In the genomic region with DNA sequence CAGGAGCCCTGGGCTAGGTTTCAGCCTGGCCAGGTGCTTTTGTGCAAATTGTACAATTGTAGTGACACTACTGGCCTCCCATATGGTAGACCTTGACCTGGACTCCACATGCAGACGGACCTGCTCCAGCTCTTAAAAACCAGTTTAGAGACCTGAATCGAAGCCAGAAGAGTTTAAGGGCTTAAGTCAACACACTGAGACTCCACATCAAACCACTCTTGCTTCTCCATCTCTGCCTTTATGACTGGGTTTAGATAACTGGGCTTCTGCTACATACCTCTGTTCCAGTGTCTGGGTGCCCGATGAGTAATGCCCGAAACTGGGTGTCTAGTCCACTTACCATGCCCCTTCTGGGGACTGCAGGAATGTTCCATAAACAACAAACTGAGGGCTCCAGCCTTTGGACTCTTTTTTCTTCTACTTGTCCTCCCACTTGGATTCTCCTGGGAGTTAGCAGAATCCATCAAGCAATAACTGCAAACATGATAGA, we compare ENCODE assay signal across 1 cellular context.
TF ChIP-seq lines count a peak whose summit lies in the region.

No MANE protein-coding gene starts in this region.

TF ChIP-seq in HepG2, 621 proteins besides CTCF, POLR2A, EP300 and RAD21 (continued from another document and continues in another):
- TF ChIP-seq, protein P1, sequence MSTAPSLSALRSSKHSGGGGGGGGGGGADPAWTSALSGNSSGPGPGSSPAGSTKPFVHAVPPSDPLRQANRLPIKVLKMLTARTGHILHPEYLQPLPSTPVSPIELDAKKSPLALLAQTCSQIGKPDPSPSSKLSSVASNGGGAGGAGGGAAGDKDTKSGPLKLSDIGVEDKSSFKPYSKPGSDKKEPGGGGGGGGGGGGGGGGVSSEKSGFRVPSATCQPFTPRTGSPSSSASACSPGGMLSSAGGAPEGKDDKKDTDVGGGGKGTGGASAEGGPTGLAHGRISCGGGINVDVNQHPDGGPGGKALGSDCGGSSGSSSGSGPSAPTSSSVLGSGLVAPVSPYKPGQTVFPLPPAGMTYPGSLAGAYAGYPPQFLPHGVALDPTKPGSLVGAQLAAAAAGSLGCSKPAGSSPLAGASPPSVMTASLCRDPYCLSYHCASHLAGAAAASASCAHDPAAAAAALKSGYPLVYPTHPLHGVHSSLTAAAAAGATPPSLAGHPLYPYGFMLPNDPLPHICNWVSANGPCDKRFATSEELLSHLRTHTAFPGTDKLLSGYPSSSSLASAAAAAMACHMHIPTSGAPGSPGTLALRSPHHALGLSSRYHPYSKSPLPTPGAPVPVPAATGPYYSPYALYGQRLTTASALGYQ (CRISPR knock-in tag; IDR thresholded peaks at IDR 0.05): peak; percentile 27; the same call in 1 of the 2 replicates
- TF ChIP-seq FOXP1 (IDR thresholded peaks at IDR 0.05): no peak
- no peak for TF ChIP-seq FOXP1 (CRISPR knock-in tag; IDR thresholded peaks at IDR 0.05)
- peak; percentile 48; the same call in 1 of the 2 replicates for TF ChIP-seq ONECUT2 (CRISPR knock-in tag; IDR thresholded peaks at IDR 0.05)
- TF ChIP-seq, protein P2, sequence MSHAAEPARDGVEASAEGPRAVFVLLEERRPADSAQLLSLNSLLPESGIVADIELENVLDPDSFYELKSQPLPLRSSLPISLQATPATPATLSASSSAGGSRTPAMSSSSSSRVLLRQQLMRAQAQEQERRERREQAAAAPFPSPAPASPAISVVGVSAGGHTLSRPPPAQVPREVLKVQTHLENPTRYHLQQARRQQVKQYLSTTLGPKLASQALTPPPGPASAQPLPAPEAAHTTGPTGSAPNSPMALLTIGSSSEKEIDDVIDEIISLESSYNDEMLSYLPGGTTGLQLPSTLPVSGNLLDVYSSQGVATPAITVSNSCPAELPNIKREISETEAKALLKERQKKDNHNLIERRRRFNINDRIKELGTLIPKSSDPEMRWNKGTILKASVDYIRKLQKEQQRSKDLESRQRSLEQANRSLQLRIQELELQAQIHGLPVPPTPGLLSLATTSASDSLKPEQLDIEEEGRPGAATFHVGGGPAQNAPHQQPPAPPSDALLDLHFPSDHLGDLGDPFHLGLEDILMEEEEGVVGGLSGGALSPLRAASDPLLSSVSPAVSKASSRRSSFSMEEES (CRISPR knock-in tag; IDR thresholded peaks at IDR 0.05): peak; percentile 41
- peak; percentile 55; the same call in 1 of the 2 replicates for TF ChIP-seq HMG20A (CRISPR knock-in tag; IDR thresholded peaks at IDR 0.05; ENCODE audit: borderline replicate concordance)
- TF ChIP-seq HNF4A (CRISPR knock-in tag; IDR thresholded peaks at IDR 0.05): peak; percentile 82
- peak; percentile 53; the same call in 1 of the 2 replicates for TF ChIP-seq POGZ (CRISPR knock-in tag; IDR thresholded peaks at IDR 0.05)
- peak; percentile 69 for TF ChIP-seq MED1 (CRISPR knock-in tag; IDR thresholded peaks at IDR 0.05)
- TF ChIP-seq RNF2 (conservative IDR thresholded peaks at IDR 0.05; ENCODE audit: low read depth): no peak
- 0 out of 2 replicates have a peak, but pooled peaks have one; percentile 22 for TF ChIP-seq MIXL1 (CRISPR knock-in tag; IDR thresholded peaks at IDR 0.05)
- TF ChIP-seq, protein P3, sequence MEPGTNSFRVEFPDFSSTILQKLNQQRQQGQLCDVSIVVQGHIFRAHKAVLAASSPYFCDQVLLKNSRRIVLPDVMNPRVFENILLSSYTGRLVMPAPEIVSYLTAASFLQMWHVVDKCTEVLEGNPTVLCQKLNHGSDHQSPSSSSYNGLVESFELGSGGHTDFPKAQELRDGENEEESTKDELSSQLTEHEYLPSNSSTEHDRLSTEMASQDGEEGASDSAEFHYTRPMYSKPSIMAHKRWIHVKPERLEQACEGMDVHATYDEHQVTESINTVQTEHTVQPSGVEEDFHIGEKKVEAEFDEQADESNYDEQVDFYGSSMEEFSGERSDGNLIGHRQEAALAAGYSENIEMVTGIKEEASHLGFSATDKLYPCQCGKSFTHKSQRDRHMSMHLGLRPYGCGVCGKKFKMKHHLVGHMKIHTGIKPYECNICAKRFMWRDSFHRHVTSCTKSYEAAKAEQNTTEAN (CRISPR knock-in tag; conservative IDR thresholded peaks at IDR 0.05): peak; percentile 75; the same call in 1 of the 2 replicates
- TF ChIP-seq EHMT2 (IDR thresholded peaks at IDR 0.05; ENCODE audit: borderline replicate concordance, low read depth, low read length): 0 out of 2 replicates have a peak, but pooled peaks have one; percentile 50
- TF ChIP-seq ISX (CRISPR knock-in tag; conservative IDR thresholded peaks at IDR 0.05): no peak
- TF ChIP-seq RCOR2 (CRISPR knock-in tag; IDR thresholded peaks at IDR 0.05): peak; percentile 50; the same call in 1 of the 2 replicates
- TF ChIP-seq ZNF121 (CRISPR knock-in tag; IDR thresholded peaks at IDR 0.05): no peak
- no peak for TF ChIP-seq ZEB1 (IDR thresholded peaks at IDR 0.05; ENCODE audit: insufficient replicate concordance, low read depth)
- no peak for TF ChIP-seq SOX13 (IDR thresholded peaks at IDR 0.05)
- peak in 1 of 2 experiments; percentile 60; a peak in 2 of 4 replicates for TF ChIP-seq SOX13 (CRISPR knock-in tag; conservative IDR thresholded peaks at IDR 0.05 in 1 of 2, IDR thresholded peaks at IDR 0.05 in 1 of 2)
- TF ChIP-seq IRF2 (CRISPR knock-in tag; IDR thresholded peaks at IDR 0.05): peak; percentile 44; the same call in 1 of the 2 replicates
- TF ChIP-seq HNF4G (IDR thresholded peaks at IDR 0.05; ENCODE audit: borderline replicate concordance, low read depth, low read length): peak; percentile 36; the same call in 1 of the 2 replicates
- no peak for TF ChIP-seq HNF4G (CRISPR knock-in tag; IDR thresholded peaks at IDR 0.05; ENCODE audit: borderline replicate concordance, low read depth)
- TF ChIP-seq, protein P4, sequence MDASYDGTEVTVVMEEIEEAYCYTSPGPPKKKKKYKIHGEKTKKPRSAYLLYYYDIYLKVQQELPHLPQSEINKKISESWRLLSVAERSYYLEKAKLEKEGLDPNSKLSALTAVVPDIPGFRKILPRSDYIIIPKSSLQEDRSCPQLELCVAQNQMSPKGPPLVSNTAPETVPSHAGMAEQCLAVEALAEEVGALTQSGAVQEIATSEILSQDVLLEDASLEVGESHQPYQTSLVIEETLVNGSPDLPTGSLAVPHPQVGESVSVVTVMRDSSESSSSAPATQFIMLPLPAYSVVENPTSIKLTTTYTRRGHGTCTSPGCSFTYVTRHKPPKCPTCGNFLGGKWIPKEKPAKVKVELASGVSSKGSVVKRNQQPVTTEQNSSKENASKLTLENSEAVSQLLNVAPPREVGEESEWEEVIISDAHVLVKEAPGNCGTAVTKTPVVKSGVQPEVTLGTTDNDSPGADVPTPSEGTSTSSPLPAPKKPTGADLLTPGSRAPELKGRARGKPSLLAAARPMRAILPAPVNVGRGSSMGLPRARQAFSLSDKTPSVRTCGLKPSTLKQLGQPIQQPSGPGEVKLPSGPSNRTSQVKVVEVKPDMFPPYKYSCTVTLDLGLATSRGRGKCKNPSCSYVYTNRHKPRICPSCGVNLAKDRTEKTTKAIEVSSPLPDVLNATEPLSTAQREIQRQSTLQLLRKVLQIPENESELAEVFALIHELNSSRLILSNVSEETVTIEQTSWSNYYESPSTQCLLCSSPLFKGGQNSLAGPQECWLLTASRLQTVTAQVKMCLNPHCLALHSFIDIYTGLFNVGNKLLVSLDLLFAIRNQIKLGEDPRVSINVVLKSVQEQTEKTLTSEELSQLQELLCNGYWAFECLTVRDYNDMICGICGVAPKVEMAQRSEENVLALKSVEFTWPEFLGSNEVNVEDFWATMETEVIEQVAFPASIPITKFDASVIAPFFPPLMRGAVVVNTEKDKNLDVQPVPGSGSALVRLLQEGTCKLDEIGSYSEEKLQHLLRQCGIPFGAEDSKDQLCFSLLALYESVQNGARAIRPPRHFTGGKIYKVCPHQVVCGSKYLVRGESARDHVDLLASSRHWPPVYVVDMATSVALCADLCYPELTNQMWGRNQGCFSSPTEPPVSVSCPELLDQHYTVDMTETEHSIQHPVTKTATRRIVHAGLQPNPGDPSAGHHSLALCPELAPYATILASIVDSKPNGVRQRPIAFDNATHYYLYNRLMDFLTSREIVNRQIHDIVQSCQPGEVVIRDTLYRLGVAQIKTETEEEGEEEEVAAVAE (CRISPR knock-in tag; IDR thresholded peaks at IDR 0.05; ENCODE audit: borderline replicate concordance): no peak
- TF ChIP-seq, protein P5, sequence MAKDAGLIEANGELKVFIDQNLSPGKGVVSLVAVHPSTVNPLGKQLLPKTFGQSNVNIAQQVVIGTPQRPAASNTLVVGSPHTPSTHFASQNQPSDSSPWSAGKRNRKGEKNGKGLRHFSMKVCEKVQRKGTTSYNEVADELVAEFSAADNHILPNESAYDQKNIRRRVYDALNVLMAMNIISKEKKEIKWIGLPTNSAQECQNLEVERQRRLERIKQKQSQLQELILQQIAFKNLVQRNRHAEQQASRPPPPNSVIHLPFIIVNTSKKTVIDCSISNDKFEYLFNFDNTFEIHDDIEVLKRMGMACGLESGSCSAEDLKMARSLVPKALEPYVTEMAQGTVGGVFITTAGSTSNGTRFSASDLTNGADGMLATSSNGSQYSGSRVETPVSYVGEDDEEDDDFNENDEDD (CRISPR knock-in tag; IDR thresholded peaks at IDR 0.05; ENCODE audit: borderline replicate concordance): peak; percentile 36; the same call in 1 of the 2 replicates
- TF ChIP-seq, protein P6, sequence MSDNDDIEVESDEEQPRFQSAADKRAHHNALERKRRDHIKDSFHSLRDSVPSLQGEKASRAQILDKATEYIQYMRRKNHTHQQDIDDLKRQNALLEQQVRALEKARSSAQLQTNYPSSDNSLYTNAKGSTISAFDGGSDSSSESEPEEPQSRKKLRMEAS (IDR thresholded peaks at IDR 0.05): peak; percentile 64
- TF ChIP-seq, protein P7, sequence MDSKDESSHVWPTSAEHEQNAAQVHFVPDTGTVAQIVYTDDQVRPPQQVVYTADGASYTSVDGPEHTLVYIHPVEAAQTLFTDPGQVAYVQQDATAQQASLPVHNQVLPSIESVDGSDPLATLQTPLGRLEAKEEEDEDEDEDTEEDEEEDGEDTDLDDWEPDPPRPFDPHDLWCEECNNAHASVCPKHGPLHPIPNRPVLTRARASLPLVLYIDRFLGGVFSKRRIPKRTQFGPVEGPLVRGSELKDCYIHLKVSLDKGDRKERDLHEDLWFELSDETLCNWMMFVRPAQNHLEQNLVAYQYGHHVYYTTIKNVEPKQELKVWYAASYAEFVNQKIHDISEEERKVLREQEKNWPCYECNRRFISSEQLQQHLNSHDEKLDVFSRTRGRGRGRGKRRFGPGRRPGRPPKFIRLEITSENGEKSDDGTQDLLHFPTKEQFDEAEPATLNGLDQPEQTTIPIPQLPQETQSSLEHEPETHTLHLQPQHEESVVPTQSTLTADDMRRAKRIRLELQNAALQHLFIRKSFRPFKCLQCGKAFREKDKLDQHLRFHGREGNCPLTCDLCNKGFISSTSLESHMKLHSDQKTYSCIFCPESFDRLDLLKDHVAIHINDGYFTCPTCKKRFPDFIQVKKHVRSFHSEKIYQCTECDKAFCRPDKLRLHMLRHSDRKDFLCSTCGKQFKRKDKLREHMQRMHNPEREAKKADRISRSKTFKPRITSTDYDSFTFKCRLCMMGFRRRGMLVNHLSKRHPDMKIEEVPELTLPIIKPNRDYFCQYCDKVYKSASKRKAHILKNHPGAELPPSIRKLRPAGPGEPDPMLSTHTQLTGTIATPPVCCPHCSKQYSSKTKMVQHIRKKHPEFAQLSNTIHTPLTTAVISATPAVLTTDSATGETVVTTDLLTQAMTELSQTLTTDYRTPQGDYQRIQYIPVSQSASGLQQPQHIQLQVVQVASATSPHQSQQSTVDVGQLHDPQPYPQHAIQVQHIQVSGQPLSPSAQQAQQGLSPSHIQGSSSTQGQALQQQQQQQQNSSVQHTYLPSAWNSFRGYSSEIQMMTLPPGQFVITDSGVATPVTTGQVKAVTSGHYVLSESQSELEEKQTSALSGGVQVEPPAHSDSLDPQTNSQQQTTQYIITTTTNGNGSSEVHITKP (CRISPR knock-in tag; IDR thresholded peaks at IDR 0.05; ENCODE audit: low read depth): peak; percentile 78; the same call in 1 of the 2 replicates
- TF ChIP-seq TEAD3 (CRISPR knock-in tag; optimal IDR thresholded peaks at IDR 0.05; ENCODE audit: borderline replicate concordance): peak; percentile 42
- TF ChIP-seq BRD4 (CRISPR knock-in tag; IDR thresholded peaks at IDR 0.05): 0 out of 2 replicates have a peak, but pooled peaks have one; percentile 34
- TF ChIP-seq, protein P8, sequence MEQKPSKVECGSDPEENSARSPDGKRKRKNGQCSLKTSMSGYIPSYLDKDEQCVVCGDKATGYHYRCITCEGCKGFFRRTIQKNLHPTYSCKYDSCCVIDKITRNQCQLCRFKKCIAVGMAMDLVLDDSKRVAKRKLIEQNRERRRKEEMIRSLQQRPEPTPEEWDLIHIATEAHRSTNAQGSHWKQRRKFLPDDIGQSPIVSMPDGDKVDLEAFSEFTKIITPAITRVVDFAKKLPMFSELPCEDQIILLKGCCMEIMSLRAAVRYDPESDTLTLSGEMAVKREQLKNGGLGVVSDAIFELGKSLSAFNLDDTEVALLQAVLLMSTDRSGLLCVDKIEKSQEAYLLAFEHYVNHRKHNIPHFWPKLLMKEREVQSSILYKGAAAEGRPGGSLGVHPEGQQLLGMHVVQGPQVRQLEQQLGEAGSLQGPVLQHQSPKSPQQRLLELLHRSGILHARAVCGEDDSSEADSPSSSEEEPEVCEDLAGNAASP (CRISPR knock-in tag; IDR thresholded peaks at IDR 0.05; ENCODE audit: borderline replicate concordance): peak; percentile 32; the same call in 1 of the 2 replicates
- TF ChIP-seq, protein P9, sequence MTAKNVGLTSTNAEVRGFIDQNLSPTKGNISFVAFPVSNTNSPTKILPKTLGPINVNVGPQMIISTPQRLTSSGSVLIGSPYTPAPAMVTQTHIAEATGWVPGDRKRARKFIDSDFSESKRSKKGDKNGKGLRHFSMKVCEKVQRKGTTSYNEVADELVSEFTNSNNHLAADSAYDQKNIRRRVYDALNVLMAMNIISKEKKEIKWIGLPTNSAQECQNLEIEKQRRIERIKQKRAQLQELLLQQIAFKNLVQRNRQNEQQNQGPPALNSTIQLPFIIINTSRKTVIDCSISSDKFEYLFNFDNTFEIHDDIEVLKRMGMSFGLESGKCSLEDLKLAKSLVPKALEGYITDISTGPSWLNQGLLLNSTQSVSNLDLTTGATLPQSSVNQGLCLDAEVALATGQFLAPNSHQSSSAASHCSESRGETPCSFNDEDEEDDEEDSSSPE (CRISPR knock-in tag; IDR thresholded peaks at IDR 0.05): 0 out of 2 replicates have a peak, but pooled peaks have one; percentile 15
- TF ChIP-seq ZNF136 (CRISPR knock-in tag; IDR thresholded peaks at IDR 0.05; ENCODE audit: low read depth): no peak
- TF ChIP-seq FOXA3 (CRISPR knock-in tag; IDR thresholded peaks at IDR 0.05): peak; percentile 48
- TF ChIP-seq, protein P10, sequence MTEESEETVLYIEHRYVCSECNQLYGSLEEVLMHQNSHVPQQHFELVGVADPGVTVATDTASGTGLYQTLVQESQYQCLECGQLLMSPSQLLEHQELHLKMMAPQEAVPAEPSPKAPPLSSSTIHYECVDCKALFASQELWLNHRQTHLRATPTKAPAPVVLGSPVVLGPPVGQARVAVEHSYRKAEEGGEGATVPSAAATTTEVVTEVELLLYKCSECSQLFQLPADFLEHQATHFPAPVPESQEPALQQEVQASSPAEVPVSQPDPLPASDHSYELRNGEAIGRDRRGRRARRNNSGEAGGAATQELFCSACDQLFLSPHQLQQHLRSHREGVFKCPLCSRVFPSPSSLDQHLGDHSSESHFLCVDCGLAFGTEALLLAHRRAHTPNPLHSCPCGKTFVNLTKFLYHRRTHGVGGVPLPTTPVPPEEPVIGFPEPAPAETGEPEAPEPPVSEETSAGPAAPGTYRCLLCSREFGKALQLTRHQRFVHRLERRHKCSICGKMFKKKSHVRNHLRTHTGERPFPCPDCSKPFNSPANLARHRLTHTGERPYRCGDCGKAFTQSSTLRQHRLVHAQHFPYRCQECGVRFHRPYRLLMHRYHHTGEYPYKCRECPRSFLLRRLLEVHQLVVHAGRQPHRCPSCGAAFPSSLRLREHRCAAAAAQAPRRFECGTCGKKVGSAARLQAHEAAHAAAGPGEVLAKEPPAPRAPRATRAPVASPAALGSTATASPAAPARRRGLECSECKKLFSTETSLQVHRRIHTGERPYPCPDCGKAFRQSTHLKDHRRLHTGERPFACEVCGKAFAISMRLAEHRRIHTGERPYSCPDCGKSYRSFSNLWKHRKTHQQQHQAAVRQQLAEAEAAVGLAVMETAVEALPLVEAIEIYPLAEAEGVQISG (CRISPR knock-in tag; IDR thresholded peaks at IDR 0.05): no peak
- TF ChIP-seq ZMYM4 (CRISPR knock-in tag; IDR thresholded peaks at IDR 0.05): peak; percentile 83
- 0 out of 2 replicates have a peak, but pooled peaks have one; percentile 17 for TF ChIP-seq ZNF331 (CRISPR knock-in tag; IDR thresholded peaks at IDR 0.05)
